8 cellular contexts compared by ENCODE assay signal in genomic region chr17:7035591-7036368, GRCh38. TPM values are rescaled to one million over a fixed set of nuclear protein-coding genes. Genes with fewer than 3 reads are reported as not detected.
DNase-seq lines count a peak whose midpoint lies in the region; ATAC-seq lines count a peak whose summit lies in the region.

TSS of gene SLC16A13 (plus strand) at chr17:7036015. CDS start at chr17:7036383, 368 bp downstream.

- H3K4me3 ChIP-seq in rectal smooth muscle tissue (ENCODE audit: low read length) (peak within 1 kb of the TSS; percentile 59), aorta (ENCODE audit: low read length in 2 of 2) (peak within 1 kb of the TSS in 1 of 2 donors; percentile 32)

- no peaks in the 10 kb centered on the region for H3K9me3 ChIP-seq in aorta (ENCODE audit: control insufficient read depth, low read length)

- no peaks in the 10 kb centered on the region for H3K27me3 ChIP-seq in rectal smooth muscle tissue (ENCODE audit: control insufficient read depth, insufficient read depth, low read length)
- H3K27me3 ChIP-seq in aorta (ENCODE audit: control insufficient read depth in 1 of 2, insufficient read depth in 2 of 2, low read length in 1 of 2): no peaks in the 10 kb centered on the region

- H3K27ac ChIP-seq in rectal smooth muscle tissue (ENCODE audit: low read depth, low read length) (peak within 1 kb of the TSS; percentile 25), aorta (ENCODE audit: low read depth in 1 of 2, low read length in 2 of 2) (no peak within 1 kb of the TSS)

- H3K4me1 ChIP-seq in rectal smooth muscle tissue (ENCODE audit: control insufficient read depth, insufficient read depth, low read length): no peaks in the 10 kb centered on the region
- H3K4me1 ChIP-seq in aorta (ENCODE audit: control insufficient read depth in 1 of 2, insufficient read depth in 2 of 2, low read length in 2 of 2): no peaks in the 10 kb centered on the region

- intact Hi-C loops in aorta (cut with DNase I): no loop called here

- H3K9ac ChIP-seq in rectal smooth muscle tissue (ENCODE audit: low read length): peak within 1 kb of the TSS; percentile 62

- H3K36me3 ChIP-seq in rectal smooth muscle tissue (ENCODE audit: control insufficient read depth, insufficient read depth, low read length): no peaks in the 10 kb centered on the region
- H3K36me3 ChIP-seq in aorta (ENCODE audit: control insufficient read depth in 1 of 2, insufficient read depth in 2 of 2, low read length in 1 of 2): no peaks in the 10 kb centered on the region

- ATAC-seq in GM18511 (IDR thresholded peaks at IDR 0.05; ENCODE audit: unreplicated experiment) (peak; percentile 89), HG02981 (IDR thresholded peaks at IDR 0.05; ENCODE audit: unreplicated experiment) (peak; percentile 93), aorta (ENCODE audit: low FRiP score) (peak; percentile 94)

- WGBS in aorta, 2 donors: 1% methylated on average over 51 to 52 of the region's 52 CpGs

- DNase-seq in NCI-H2029 (lab: John Stamatoyannopoulos, UW) (peak; percentile 76), T-helper 9 cell (peak; percentile 96), astrocyte of the hippocampus (ENCODE audit: low read depth, low spot score) (peak; percentile 96), hepatic stellate cell (ENCODE audit: low spot score) (peak; percentile 100), aorta (peak; percentile 94 to 96)

RNA-seq across cellular contexts. Expression of gene SLC16A13, which starts in this region (rescaled TPM):
- 1 to 10 TPM; 1.3 to 2.5 TPM for total RNA-seq in aorta
- polyA plus RNA-seq in aorta: 1 to 10 TPM in 1 of 2 donors, not detected in 1; 1.0 TPM
